In the genomic region with DNA sequence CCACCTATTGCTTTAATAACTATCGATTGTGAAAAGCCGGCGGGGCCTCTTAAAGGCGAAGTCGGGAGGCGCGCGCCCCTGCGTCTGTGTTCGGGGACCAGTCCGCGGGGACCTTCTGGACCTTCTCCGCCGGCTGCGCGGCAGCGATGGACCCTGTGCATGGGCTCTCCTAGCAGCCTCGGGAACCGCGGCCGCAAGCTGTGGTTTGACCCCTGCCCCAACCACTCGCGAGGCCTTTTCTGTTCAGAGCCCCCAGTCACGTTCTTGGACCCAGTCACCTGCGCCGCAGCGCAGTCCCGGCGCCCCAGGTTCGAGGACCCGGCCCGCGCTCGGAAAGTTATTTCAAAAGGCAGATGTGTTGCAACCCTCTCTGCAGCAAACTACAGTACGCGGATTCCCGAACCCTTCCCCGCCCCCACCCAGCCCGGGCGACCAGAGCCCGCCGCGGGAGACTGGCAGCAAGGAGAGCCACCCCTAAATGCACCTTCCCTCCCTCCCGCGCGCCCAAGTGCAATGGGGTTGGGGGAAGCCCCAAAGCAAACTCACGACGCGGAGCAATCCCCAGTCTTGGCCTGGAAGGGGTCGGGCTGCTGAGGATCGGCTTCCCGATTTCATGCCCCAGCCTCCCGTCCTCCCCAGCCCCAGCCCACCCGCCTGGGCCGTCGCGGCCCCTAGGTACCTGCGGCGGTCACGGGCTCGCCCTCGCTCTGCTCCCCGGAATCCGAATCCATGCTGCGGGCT, we compare ENCODE assay signal across 8 cellular contexts. TPM values are rescaled to one million over a fixed set of nuclear protein-coding genes. Genes with fewer than 3 reads are reported as not detected.
DNase-seq lines count a peak whose midpoint lies in the region; ATAC-seq, FAIRE-seq and TF ChIP-seq lines count a peak whose summit lies in the region.

No MANE protein-coding gene starts in this region.

- H2AFZ ChIP-seq in mammary epithelial cell (ENCODE audit: low read depth, low read length) (peak overlapping the region; percentile 87), HepG2 (ENCODE audit: low read length) (no peak overlapping the region)

- H4K20me1 ChIP-seq in mammary epithelial cell (ENCODE audit: insufficient read depth, low read length) (no peaks in the 10 kb centered on the region), HepG2 (ENCODE audit: insufficient read depth, low read length) (peaks cover 7% of the 10 kb centered on the region)

- no TSS peak for BruUV-seq in mammary epithelial cell (replicated peaks; lab: Mats Ljungman, UMichigan)
- BruUV-seq in HepG2 (replicated peaks; lab: Mats Ljungman, UMichigan): no TSS peak

- intact Hi-C loops in mammary epithelial cell (cut with micrococcal nuclease): loop anchor here (2.0 to 10.0 kb wide), 2 partner anchors 69 to 149 kb away; no protein-coding TSS in a partner anchor
- intact Hi-C loops in HepG2 (cut with micrococcal nuclease; ENCODE audit: unreplicated experiment): loop anchor here (5.0 kb wide), 1 partner anchor 47 kb away; no protein-coding TSS in a partner anchor
- intact Hi-C loops in testis (cut with DNase I; ENCODE audit: low total_unique reads): no loop called here

- TF ChIP-seq EP300 in HepG2 (IDR thresholded peaks at IDR 0.05; ENCODE audit: low read depth in 2 of 2, low read length in 2 of 2) (no peak), HepG2 (CRISPR knock-in tag; IDR thresholded peaks at IDR 0.05; ENCODE audit: borderline replicate concordance) (no peak)

- TF ChIP-seq CTCF in mammary epithelial cell (conservative IDR thresholded peaks at IDR 0.05 in 1 of 2, IDR thresholded peaks at IDR 0.05 in 1 of 2; ENCODE audit: extremely low read depth in 1 of 2, insufficient read depth in 1 of 2, low read depth in 1 of 2, low read length in 2 of 2) (no peak), HepG2 (CRISPR knock-in tag; IDR thresholded peaks at IDR 0.05) (no peak), testis (IDR thresholded peaks at IDR 0.05) (no peak)

- CTCF ChIA-PET in mammary epithelial cell (lab: Charles Lee; ENCODE audit: low non-redundant PET) (no interaction called here), HepG2 (lab: Yijun Ruan, JAX; ENCODE audit: low intra/inter-chr PET ratio, low total read pairs) (no interaction called here)

- DNase-seq in AG08396 (ENCODE audit: low spot score) (peak; percentile 56), HT-29 (ENCODE audit: low spot score) (peak; percentile 34), mammary epithelial cell (peak; percentile 32), HepG2 (ENCODE audit: low spot score) (peak; percentile 40), testis (peak; percentile 50)
- DNase-seq in stimulated activated CD4-positive, alpha-beta T cell treated with anti-CD3 and anti-CD28 coated beads, Interleukin-4, amount 100 ng/mL, for 4 hours: no peak

- no peak for TF ChIP-seq POLR2A in HepG2 (IDR thresholded peaks at IDR 0.05; ENCODE audit: insufficient read depth in 1 of 2, low read depth in 2 of 2, low read length in 2 of 2)
- TF ChIP-seq POLR2A in testis (IDR thresholded peaks at IDR 0.05): no peak

- in situ Hi-C loops in mammary epithelial cell (cut with MboI; ENCODE audit: low sequenced_read_pairs in 2 of 2) (no loop called here), HepG2 (cut with HindIII; ENCODE audit: extremely low pct_ligation_motif_present, low pct_unique_long_range_greater_than_20kb) (no loop called here)

- no peaks in the 10 kb centered on the region for H3K9me3 ChIP-seq in mammary epithelial cell (replicated peaks; ENCODE audit: insufficient read depth, low read length)
- no peaks in the 10 kb centered on the region for H3K9me3 ChIP-seq in HepG2 (ENCODE audit: low read length)
- H3K9me3 ChIP-seq in testis: no peaks in the 10 kb centered on the region

- peak; percentile 15 for FAIRE-seq in HepG2 (lab: Jason Lieb, UNC)

- no peak overlapping the region for H3K27ac ChIP-seq in mammary epithelial cell (ENCODE audit: insufficient read depth, low read depth, low read length)
- H3K27ac ChIP-seq in HepG2 (ENCODE audit: extremely low read length, insufficient read depth, low read length): no peak overlapping the region
- peak overlapping the region; percentile 31 to 75 for H3K27ac ChIP-seq in testis

- peak; percentile 69 for ATAC-seq in HepG2
- ATAC-seq in GM19395 (IDR thresholded peaks at IDR 0.05; ENCODE audit: unreplicated experiment): no peak
- ATAC-seq in HG03460 (IDR thresholded peaks at IDR 0.05; ENCODE audit: unreplicated experiment): no peak

- POLR2A ChIA-PET in HepG2 (lab: Yijun Ruan, JAX): no interaction called here

- no CpG with 5 or more reads among the region's 65 CpGs for WGBS in mammary epithelial cell (ENCODE audit: low coverage, missing lambda C conversion rate)
- WGBS in HepG2 (ENCODE audit: low lambda C conversion rate): 0% methylated on average over 9 of the region's 65 CpGs
- WGBS in testis, 2 donors: 0% methylated on average over 2 to 62 of the region's 65 CpGs

- H3K4me3 ChIP-seq in mammary epithelial cell (replicated peaks in 1 of 3; ENCODE audit: insufficient read depth in 1 of 3, low read depth in 2 of 3, low read length in 3 of 3) (peak overlapping the region; percentile 51 to 75 (median 60)), HepG2 (replicated peaks in 1 of 3; ENCODE audit: insufficient read depth in 1 of 3, low read depth in 2 of 3, low read length in 3 of 3) (peak overlapping the region; percentile 62 to 79 (median 77)), testis (peak overlapping the region; percentile 60 to 69)

- no peak overlapping the region for H3K9ac ChIP-seq in mammary epithelial cell (ENCODE audit: insufficient read depth, low read length)
- peak overlapping the region; percentile 45; the same call in 1 of the 2 replicates for H3K9ac ChIP-seq in HepG2 (ENCODE audit: insufficient read depth, low read depth, low read length)

- no peaks in the 10 kb centered on the region for H3K36me3 ChIP-seq in mammary epithelial cell (ENCODE audit: insufficient read depth, low read length)
- no peaks in the 10 kb centered on the region for H3K36me3 ChIP-seq in HepG2 (replicated peaks in 1 of 2; ENCODE audit: control insufficient read depth in 1 of 2, insufficient read depth in 2 of 2, low read length in 2 of 2)
- no peaks in the 10 kb centered on the region for H3K36me3 ChIP-seq in testis (ENCODE audit: low read depth, missing control alignments)

- dilution Hi-C loops in mammary epithelial cell (cut with HindIII; ENCODE audit: low sequenced_read_pairs): no loop called here

- TF ChIP-seq RAD21 in HepG2 (CRISPR knock-in tag; IDR thresholded peaks at IDR 0.05): no peak

- no peaks in the 10 kb centered on the region for H3K79me2 ChIP-seq in mammary epithelial cell (ENCODE audit: insufficient read depth, low read length)
- peaks cover 3% of the 10 kb centered on the region for H3K79me2 ChIP-seq in HepG2 (ENCODE audit: insufficient read depth, low read length)

- H3K27me3 ChIP-seq in mammary epithelial cell (ENCODE audit: insufficient read depth, low read length) (no peaks in the 10 kb centered on the region), HepG2 (ENCODE audit: control insufficient read depth in 1 of 2, insufficient read depth in 2 of 2, low read length in 2 of 2) (no peaks in the 10 kb centered on the region), testis (no peaks in the 10 kb centered on the region)

- H3K4me2 ChIP-seq in mammary epithelial cell (ENCODE audit: insufficient read depth, low read depth, low read length) (peak overlapping the region; percentile 90), HepG2 (ENCODE audit: low read depth, low read length) (peak overlapping the region; percentile 90)

- H3K4me1 ChIP-seq in mammary epithelial cell (ENCODE audit: insufficient read depth, low read length) (peaks cover 19% of the 10 kb centered on the region), HepG2 (ENCODE audit: insufficient read depth, low read length) (peaks cover 43% of the 10 kb centered on the region), testis (peaks cover 4% of the 10 kb centered on the region)

TF ChIP-seq in HepG2, 621 proteins besides CTCF, POLR2A, EP300 and RAD21 (continues in another document):
- peak; percentile 29; the same call in 1 of the 2 replicates for TF ChIP-seq HNF4A (CRISPR knock-in tag; IDR thresholded peaks at IDR 0.05)

RNA-seq across cellular contexts. Expression of gene TNFAIP8L3, which starts 0.7 kb away (rescaled TPM):
- 1.1 and 3.6 TPM in 2 replicates for total RNA-seq in HT-29 (2014; rRNA removed; shearing (Covaris generic))
- total RNA-seq in mammary epithelial cell (1 to 10 TPM; 6.5 to 9.7 TPM), HepG2 (2016; rRNA removed; fragmentation: Illumina TruSeq; extraction: Trizol) (4.0 and 5.8 TPM in 2 replicates), testis (10 to 100 TPM in 1 of 2 donors, 1 to 10 TPM in 1; 5.1 to 17.3 TPM)
- polyA plus RNA-seq in mammary epithelial cell (2.7 TPM), HepG2 (2011; rRNA removed) (0.10 and 0.15 TPM in 2 replicates), testis (ENCODE audit: insufficient read depth, low read depth, low replicate concordance) (10.2 TPM)
- polyA minus RNA-seq in mammary epithelial cell: 14.6 TPM
- 2.7 and 3.1 TPM in 2 replicates for total RNA-seq in HepG2 (2016; cell fraction: cytosol; rRNA removed; fragmentation: Illumina TruSeq; extraction: Trizol; ENCODE audit: low read depth)
- total RNA-seq in HepG2 (2016; cell fraction: insoluble cytoplasmic fraction; rRNA removed; fragmentation: Illumina TruSeq; extraction: Trizol): 4.7 and 4.8 TPM in 2 replicates
- 8.1 and 8.9 TPM in 2 replicates for total RNA-seq in HepG2 (2016; cell fraction: membrane; rRNA removed; fragmentation: Illumina TruSeq; extraction: Trizol)
- total RNA-seq in HepG2 (2016; cell fraction: nucleus; rRNA removed; fragmentation: Illumina TruSeq; extraction: Trizol): 1.4 and 2.5 TPM in 2 replicates
- 0.23 and 0.27 TPM in 2 replicates for polyA plus RNA-seq in HepG2 (2011; cell fraction: cytosol; rRNA removed)
- polyA plus RNA-seq in HepG2 (2011; cell fraction: nucleus; rRNA removed): 0.08 and 0.10 TPM in 2 replicates
- polyA plus RNA-seq in HepG2 (2012): 0.57 and 0.70 TPM in 2 replicates
- 4.8 and 5.5 TPM in 2 replicates for polyA plus RNA-seq in HepG2 (2016; cell fraction: cytosol; fragmentation: Illumina TruSeq; extraction: Trizol; ENCODE audit: low read depth)
- 6.1 and 6.4 TPM in 2 replicates for polyA plus RNA-seq in HepG2 (2016; cell fraction: insoluble cytoplasmic fraction; fragmentation: Illumina TruSeq; extraction: Trizol; ENCODE audit: low read depth)
- polyA plus RNA-seq in HepG2 (2016; cell fraction: membrane; fragmentation: Illumina TruSeq; extraction: Trizol; ENCODE audit: low read depth): 9.3 and 11.0 TPM in 2 replicates
- 4.6 and 5.3 TPM in 2 replicates for polyA plus RNA-seq in HepG2 (2016; cell fraction: nucleus; fragmentation: Illumina TruSeq; extraction: Trizol; ENCODE audit: insufficient read depth, low read depth)
- 0.30 TPM in 1 of 2 replicates, not detected in the other for polyA minus RNA-seq in HepG2 (2011; rRNA and poly(A)+ RNA removed; ENCODE audit: low replicate concordance)
- polyA minus RNA-seq in HepG2 (2011; cell fraction: cytosol; rRNA and poly(A)+ RNA removed): 0.26 and 0.40 TPM in 2 replicates
- not detected in 2 replicates for polyA minus RNA-seq in HepG2 (2011; cell fraction: nucleus; rRNA and poly(A)+ RNA removed)

Comparison
In these comparisons a context has a peak if more than half of its experiments do, and no peak if none do; other contexts are left out.
1. DNase-seq: peak in AG08396 (single experiment), HT-29 (single experiment), mammary epithelial cell (single experiment), HepG2 (single experiment) and testis (single experiment); none in stimulated activated CD4-positive, alpha-beta T cell treated with anti-CD3 and anti-CD28 coated beads, Interleukin-4, amount 100 ng/mL, for 4 hours (0 of 2).
2. H3K27ac ChIP-seq: peak in testis (2 of 2); none in mammary epithelial cell (single experiment) and HepG2 (single experiment).
3. Peak in every context shown above with its lines, with median percentiles within 50 percentile points of each other: H3K4me3 ChIP-seq.